2 cellular contexts compared by ENCODE assay signal in the genomic region with DNA sequence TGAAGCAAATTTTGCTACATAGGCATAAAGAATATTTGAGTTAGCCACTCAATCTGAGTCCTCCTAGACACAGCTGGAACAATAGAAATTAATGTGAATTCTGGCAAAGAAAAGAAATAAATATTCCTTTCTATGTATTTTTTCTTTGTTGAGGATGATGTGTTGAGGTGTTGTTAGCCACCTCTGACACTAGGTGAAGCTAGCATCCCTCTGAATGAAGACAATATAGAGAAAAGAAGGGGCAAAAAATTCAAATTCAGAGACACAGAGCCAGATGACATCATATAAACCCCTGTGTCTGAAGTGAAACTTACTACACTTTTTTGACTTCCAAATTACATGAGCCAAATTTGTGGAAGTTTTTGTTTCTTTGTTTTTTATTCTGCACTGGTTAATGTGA.
TF ChIP-seq lines count a peak whose summit lies in the region.

No MANE protein-coding gene starts in this region.

TF ChIP-seq in Ishikawa, 13 proteins besides CTCF, POLR2A, EP300 and RAD21 (continued from another document):
- TF ChIP-seq TAF1 (IDR thresholded peaks at IDR 0.05; ENCODE audit: low read depth) (no peak), TCF12 (IDR thresholded peaks at IDR 0.05; ENCODE audit: low read depth) (no peak), YY1 (IDR thresholded peaks at IDR 0.05; ENCODE audit: low read depth) (no peak), EGR1 (IDR thresholded peaks at IDR 0.05) (no peak)
TF ChIP-seq in Ishikawa: peak in this region for 0.

TF ChIP-seq in SK-N-SH, 30 proteins besides CTCF, POLR2A, EP300 and RAD21 (continued from another document):
- TF ChIP-seq, protein P1, sequence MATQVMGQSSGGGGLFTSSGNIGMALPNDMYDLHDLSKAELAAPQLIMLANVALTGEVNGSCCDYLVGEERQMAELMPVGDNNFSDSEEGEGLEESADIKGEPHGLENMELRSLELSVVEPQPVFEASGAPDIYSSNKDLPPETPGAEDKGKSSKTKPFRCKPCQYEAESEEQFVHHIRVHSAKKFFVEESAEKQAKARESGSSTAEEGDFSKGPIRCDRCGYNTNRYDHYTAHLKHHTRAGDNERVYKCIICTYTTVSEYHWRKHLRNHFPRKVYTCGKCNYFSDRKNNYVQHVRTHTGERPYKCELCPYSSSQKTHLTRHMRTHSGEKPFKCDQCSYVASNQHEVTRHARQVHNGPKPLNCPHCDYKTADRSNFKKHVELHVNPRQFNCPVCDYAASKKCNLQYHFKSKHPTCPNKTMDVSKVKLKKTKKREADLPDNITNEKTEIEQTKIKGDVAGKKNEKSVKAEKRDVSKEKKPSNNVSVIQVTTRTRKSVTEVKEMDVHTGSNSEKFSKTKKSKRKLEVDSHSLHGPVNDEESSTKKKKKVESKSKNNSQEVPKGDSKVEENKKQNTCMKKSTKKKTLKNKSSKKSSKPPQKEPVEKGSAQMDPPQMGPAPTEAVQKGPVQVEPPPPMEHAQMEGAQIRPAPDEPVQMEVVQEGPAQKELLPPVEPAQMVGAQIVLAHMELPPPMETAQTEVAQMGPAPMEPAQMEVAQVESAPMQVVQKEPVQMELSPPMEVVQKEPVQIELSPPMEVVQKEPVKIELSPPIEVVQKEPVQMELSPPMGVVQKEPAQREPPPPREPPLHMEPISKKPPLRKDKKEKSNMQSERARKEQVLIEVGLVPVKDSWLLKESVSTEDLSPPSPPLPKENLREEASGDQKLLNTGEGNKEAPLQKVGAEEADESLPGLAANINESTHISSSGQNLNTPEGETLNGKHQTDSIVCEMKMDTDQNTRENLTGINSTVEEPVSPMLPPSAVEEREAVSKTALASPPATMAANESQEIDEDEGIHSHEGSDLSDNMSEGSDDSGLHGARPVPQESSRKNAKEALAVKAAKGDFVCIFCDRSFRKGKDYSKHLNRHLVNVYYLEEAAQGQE (IDR thresholded peaks at IDR 0.05; ENCODE audit: low read depth, low read length): no peak
- TF ChIP-seq SMC3 (IDR thresholded peaks at IDR 0.05; ENCODE audit: low read depth, low read length) (0 out of 2 replicates have a peak, but pooled peaks have one; percentile 4), ELF1 (IDR thresholded peaks at IDR 0.05) (no peak)
